20 cellular contexts compared by ENCODE assay signal in genomic region chr9:127167560-127168326, GRCh38. TPM values are rescaled to one million over a fixed set of nuclear protein-coding genes. Genes with fewer than 3 reads are reported as not detected.
"Had no signal": no experiment of that assay in that cellular context is flagged by ENCODE, and none has a peak within 500 bp of the region (broad histone marks: within the 10 kb centered on the region; RNA-seq: fewer than 3 reads in every experiment).

No MANE protein-coding gene starts in this region.

- H3K9me3 Mint-ChIP-seq: activated T-cell treated with anti-CD3 and anti-CD28 coated beads, Interleukin-2, amount 50 U/mL, for 72 hours; brain; central memory CD8-positive, alpha-beta T cell; naive thymus-derived CD8-positive, alpha-beta T cell; stimulated activated naive CD8-positive, alpha-beta T cell treated with anti-CD3 and anti-CD28 coated beads, Interleukin-15, Interleukin-2, amounts not matched to agents 100 ng/mL and 50 ng/mL, for 24 hours had no signal

- ATAC-seq: activated T-cell treated with anti-CD3 and anti-CD28 coated beads, Interleukin-2, amount 50 U/mL, for 72 hours; naive thymus-derived CD8-positive, alpha-beta T cell; right cardiac atrium had no signal

- H3K27me3 ChIP-seq: esophagus muscularis mucosa, upper lobe of left lung had no signal

- FAIRE-seq: small intestine had no signal

- H3K9me3 ChIP-seq: esophagus muscularis mucosa, left ventricle myocardium inferior, mucosa of descending colon, upper lobe of left lung had no signal

- H3K36me3 ChIP-seq: left ventricle myocardium inferior, upper lobe of left lung had no signal

- DNase-seq: activated CD4-positive, alpha-beta T cell treated with anti-CD3 and anti-CD28 coated beads, Interleukin-2, amount 50 U/mL, for 4 hours; activated gamma-delta T cell; activated T-cell treated with anti-CD3 and anti-CD28 coated beads, Interleukin-2, amount 50 U/mL, for 72 hours; hippocampal formation; left ventricle myocardium inferior; mucosa of descending colon; posterior cingulate gyrus; right cardiac atrium; stimulated activated CD4-positive, alpha-beta T cell treated with anti-CD3 and anti-CD28 coated beads, Interleukin-4, amount 100 ng/mL, for 24 hours; SW 1271; upper lobe of left lung had no signal

- H3K27me3 Mint-ChIP-seq: activated naive CD8-positive, alpha-beta T cell; brain; central memory CD8-positive, alpha-beta T cell; stimulated activated naive CD8-positive, alpha-beta T cell treated with anti-CD3 and anti-CD28 coated beads, Interleukin-15, Interleukin-2, amounts not matched to agents 100 ng/mL and 50 ng/mL, for 24 hours had no signal

- H3K4me3 ChIP-seq: coronary artery, esophagus muscularis mucosa, left ventricle myocardium inferior, mucosa of descending colon, upper lobe of left lung had no signal

- H3K4me3 Mint-ChIP-seq: activated naive CD8-positive, alpha-beta T cell; activated T-cell treated with anti-CD3 and anti-CD28 coated beads, Interleukin-2, amount 50 U/mL, for 72 hours; brain; central memory CD8-positive, alpha-beta T cell; naive thymus-derived CD8-positive, alpha-beta T cell; stimulated activated naive CD8-positive, alpha-beta T cell treated with anti-CD3 and anti-CD28 coated beads, Interleukin-15, Interleukin-2, amounts not matched to agents 100 ng/mL and 50 ng/mL, for 24 hours had no signal

- H3K27ac Mint-ChIP-seq: activated naive CD8-positive, alpha-beta T cell; activated T-cell treated with anti-CD3 and anti-CD28 coated beads, Interleukin-2, amount 50 U/mL, for 72 hours; stimulated activated naive CD8-positive, alpha-beta T cell treated with anti-CD3 and anti-CD28 coated beads, Interleukin-15, Interleukin-2, amounts not matched to agents 100 ng/mL and 50 ng/mL, for 24 hours had no signal

- H3K27ac ChIP-seq: coronary artery, esophagus muscularis mucosa, left ventricle myocardium inferior, upper lobe of left lung had no signal

RNA-seq across cellular contexts. Expression of gene ANGPTL2, which starts 45.3 kb away (rescaled TPM):
- total RNA-seq: activated T-cell treated with anti-CD3 and anti-CD28 coated beads, Interleukin-2, amount 50 U/mL, for 72 hours; naive thymus-derived CD8-positive, alpha-beta T cell; T-helper 2 cell treated with Interferon-gamma antibody and Interleukin-4, amounts not matched to agents 100 ng/mL and 5 ng/mL, for 36 hours had no signal
- polyA plus RNA-seq: naive thymus-derived CD8-positive, alpha-beta T cell had no signal
